Comparison of ENCODE assay signal across 9 cellular contexts in genomic region chr12:31874961-31875608, GRCh38.
DNase-seq lines count a peak whose midpoint lies in the region; ATAC-seq and TF ChIP-seq lines count a peak whose summit lies in the region.
"Had no signal": no experiment of that assay in that cellular context is flagged by ENCODE, and none has a peak within 500 bp of the region (broad histone marks: within the 10 kb centered on the region; RNA-seq: fewer than 3 reads in every experiment).

No MANE protein-coding gene starts in this region.

- no peak overlapping the region for H3K4me3 ChIP-seq in HUES6 (ENCODE audit: low read depth, low read length)
- no peak overlapping the region for H3K4me3 ChIP-seq in ovary
- H3K4me3 ChIP-seq in uterus = no peak overlapping the region

- H3K4me1 ChIP-seq in HUES6 (ENCODE audit: control insufficient read depth, insufficient read depth, low read length) = peaks cover 28% of the 10 kb centered on the region
- H3K4me1 ChIP-seq in ovary (ENCODE audit: insufficient read depth) = peaks cover 16% of the 10 kb centered on the region
- H3K4me1 ChIP-seq in uterus = no peaks in the 10 kb centered on the region

- H3K9me3 ChIP-seq in HUES6 (ENCODE audit: control insufficient read depth, insufficient read depth, low read depth, low read length) (peaks cover 25% of the 10 kb centered on the region), ovary (no peaks in the 10 kb centered on the region), uterus (no peaks in the 10 kb centered on the region)

- no peak for TF ChIP-seq POLR2A in ovary (IDR thresholded peaks at IDR 0.05)
- TF ChIP-seq POLR2A in uterus (IDR thresholded peaks at IDR 0.05) = no peak

- H3K36me3 ChIP-seq in HUES6 (ENCODE audit: control insufficient read depth, insufficient read depth, low read length) = no peaks in the 10 kb centered on the region
- no peaks in the 10 kb centered on the region for H3K36me3 ChIP-seq in ovary
- no peaks in the 10 kb centered on the region for H3K36me3 ChIP-seq in uterus

- H3K27me3 ChIP-seq in HUES6 (ENCODE audit: control insufficient read depth, insufficient read depth, low read length) = no peaks in the 10 kb centered on the region
- no peaks in the 10 kb centered on the region for H3K27me3 ChIP-seq in ovary
- H3K27me3 ChIP-seq in uterus = no peaks in the 10 kb centered on the region

- TF ChIP-seq CTCF in ovary (IDR thresholded peaks at IDR 0.05) (no peak), uterus (IDR thresholded peaks at IDR 0.05) (no peak)

- peak overlapping the region; percentile 13 for H3K9ac ChIP-seq in HUES6 (ENCODE audit: low read length)

- DNase-seq in DMS 273 (lab: John Stamatoyannopoulos, UW; ENCODE audit: unreplicated experiment) = peak; percentile 44
- DNase-seq in DMS 273 treated with DMSO at 0.1 percent for 48 hours (lab: John Stamatoyannopoulos, UW) = no peak
- DNase-seq in activated CD8-positive, alpha-beta memory T cell treated with anti-CD3 and anti-CD28 coated beads for 24 hours = peak; percentile 81
- peak in 4 of 5 donors; percentile 24 to 58 (median 41) for DNase-seq in ovary
- peak in 1 of 2 donors; percentile 55 for DNase-seq in uterus
- DNase-seq in NCI-H2227 (lab: John Stamatoyannopoulos, UW; ENCODE audit: unreplicated experiment) = no peak

- TF ChIP-seq EP300 in ovary (IDR thresholded peaks at IDR 0.05) = no peak

- 69 to 73% (median 69%) methylated on average over 6 of the region's 6 CpGs for WGBS in ovary, 3 donors

- intact Hi-C loops in ovary (cut with DNase I) = no loop called here
- intact Hi-C loops in uterus (cut with DNase I; ENCODE audit: low total_unique reads) = no loop called here

- H3K27ac ChIP-seq in HUES6 (ENCODE audit: low read depth, low read length) (no peak overlapping the region; the same call in 1 of the 2 replicates), ovary (peak overlapping the region in 1 of 2 donors; percentile 6), uterus (peak overlapping the region; percentile 43 to 55)
- H3K27ac ChIP-seq: 22Rv1 had no signal

- ATAC-seq in esophagus mucosa = peak; percentile 93

Comparison
In these comparisons a context has a peak if more than half of its experiments do, and no peak if none do; other contexts are left out.
1. DNase-seq: peak in DMS 273 (single experiment), activated CD8-positive, alpha-beta memory T cell treated with anti-CD3 and anti-CD28 coated beads for 24 hours (single experiment) and ovary (4 of 5); none in DMS 273 treated with DMSO at 0.1 percent for 48 hours (single experiment) and NCI-H2227 (single experiment).